Comparison of ENCODE assay signal across 1 cellular context in genomic region chr5:116652196-116652729, GRCh38.
TF ChIP-seq lines count a peak whose summit lies in the region.

No MANE protein-coding gene starts in this region.

TF ChIP-seq in HEK293, 187 proteins besides CTCF, POLR2A, EP300 and RAD21 (continued from another document):
- TF ChIP-seq INSM2 (tag by site-specific recombination; IDR thresholded peaks at IDR 0.05) = 0 out of 2 replicates have a peak, but pooled peaks have one; percentile 30
- TF ChIP-seq ZNF600 (tag by site-specific recombination; IDR thresholded peaks at IDR 0.05) = peak; percentile 95
- TF ChIP-seq ZBTB8A (tag by site-specific recombination; IDR thresholded peaks at IDR 0.05) = 0 out of 2 replicates have a peak, but pooled peaks have one; percentile 20
- TF ChIP-seq GLI4 (tag by site-specific recombination; IDR thresholded peaks at IDR 0.05) = no peak
- no peak for TF ChIP-seq ZBTB49 (tag by site-specific recombination; IDR thresholded peaks at IDR 0.05; ENCODE audit: low read depth)
- TF ChIP-seq ZNF157 (tag by site-specific recombination; IDR thresholded peaks at IDR 0.05) = no peak
- TF ChIP-seq ZFP69B (tag by site-specific recombination; IDR thresholded peaks at IDR 0.05) = no peak
- TF ChIP-seq ZNF366 (tag by site-specific recombination; conservative IDR thresholded peaks at IDR 0.05) = no peak; the same call in 1 of the 2 replicates
- TF ChIP-seq ZBTB17 (tag by site-specific recombination; IDR thresholded peaks at IDR 0.05) = peak; percentile 86
- no peak for TF ChIP-seq ZNF274 (IDR thresholded peaks at IDR 0.05; ENCODE audit: low read length)
- TF ChIP-seq ZNF274 (tag by site-specific recombination; IDR thresholded peaks at IDR 0.05; ENCODE audit: borderline replicate concordance) = no peak
- TF ChIP-seq ZNF623 (tag by site-specific recombination; IDR thresholded peaks at IDR 0.05) = no peak
- no peak; the same call in 1 of the 2 replicates for TF ChIP-seq TRIM28 (IDR thresholded peaks at IDR 0.05; ENCODE audit: borderline replicate concordance, low read length)
- TF ChIP-seq ZNF555 (tag by site-specific recombination; conservative IDR thresholded peaks at IDR 0.05) = no peak
- TF ChIP-seq OVOL3 (tag by site-specific recombination; IDR thresholded peaks at IDR 0.05) = no peak
- no peak for TF ChIP-seq PATZ1 (tag by site-specific recombination; IDR thresholded peaks at IDR 0.05)
- TF ChIP-seq MZF1 (tag by site-specific recombination; IDR thresholded peaks at IDR 0.05; ENCODE audit: borderline replicate concordance) = no peak
- TF ChIP-seq ZNF221 (tag by site-specific recombination; IDR thresholded peaks at IDR 0.05; ENCODE audit: borderline replicate concordance) = no peak
- TF ChIP-seq ZNF214 (tag by site-specific recombination; IDR thresholded peaks at IDR 0.05; ENCODE audit: borderline replicate concordance) = no peak
- TF ChIP-seq ZNF521 (tag by site-specific recombination; IDR thresholded peaks at IDR 0.05) = no peak
- TF ChIP-seq SP7 (tag by site-specific recombination; IDR thresholded peaks at IDR 0.05) = peak; percentile 94
- no peak for TF ChIP-seq HOXC10 (CRISPR knock-in tag; IDR thresholded peaks at IDR 0.05)
- no peak for TF ChIP-seq ZNF26 (tag by site-specific recombination; IDR thresholded peaks at IDR 0.05)
- no peak for TF ChIP-seq ZNF707 (tag by site-specific recombination; IDR thresholded peaks at IDR 0.05)
- peak; percentile 64 for TF ChIP-seq ZEB2 (tag by site-specific recombination; IDR thresholded peaks at IDR 0.05)
- no peak for TF ChIP-seq ZNF514 (tag by site-specific recombination; IDR thresholded peaks at IDR 0.05)
- TF ChIP-seq ZNF16 (tag by site-specific recombination; IDR thresholded peaks at IDR 0.05; ENCODE audit: low read depth) = no peak
- no peak for TF ChIP-seq ZNF664 (tag by site-specific recombination; IDR thresholded peaks at IDR 0.05)
- no peak for TF ChIP-seq ZNF558 (tag by site-specific recombination; IDR thresholded peaks at IDR 0.05)
- TF ChIP-seq BCL6B (tag by site-specific recombination; IDR thresholded peaks at IDR 0.05) = no peak
- no peak for TF ChIP-seq ZBTB26 (tag by site-specific recombination; optimal IDR thresholded peaks at IDR 0.05)
- no peak for TF ChIP-seq ZNF747 (tag by site-specific recombination; IDR thresholded peaks at IDR 0.05)
- TF ChIP-seq ZBTB44 (tag by site-specific recombination; IDR thresholded peaks at IDR 0.05) = peak; percentile 99
- no peak for TF ChIP-seq ZNF248 (tag by site-specific recombination; IDR thresholded peaks at IDR 0.05)
- no peak for TF ChIP-seq ZNF292 (tag by site-specific recombination; IDR thresholded peaks at IDR 0.05; ENCODE audit: borderline replicate concordance, low read depth)
- no peak for TF ChIP-seq ZNF624 (tag by site-specific recombination; IDR thresholded peaks at IDR 0.05)
- TF ChIP-seq ZNF585B (tag by site-specific recombination; IDR thresholded peaks at IDR 0.05) = no peak
- TF ChIP-seq ZFP3 (tag by site-specific recombination; IDR thresholded peaks at IDR 0.05; ENCODE audit: low read depth) = no peak
- no peak for TF ChIP-seq ZNF549 (tag by site-specific recombination; IDR thresholded peaks at IDR 0.05)
